In genomic region chr1:58841455-58841854, GRCh38 we compare ENCODE assay signal across 9 cellular contexts. TPM values are rescaled to one million over a fixed set of nuclear protein-coding genes. Genes with fewer than 3 reads are reported as not detected.
DNase-seq lines count a peak whose midpoint lies in the region; ATAC-seq and TF ChIP-seq lines count a peak whose summit lies in the region.
"Had no signal": no experiment of that assay in that cellular context is flagged by ENCODE, and none has a peak within 500 bp of the region (broad histone marks: within the 10 kb centered on the region; RNA-seq: fewer than 3 reads in every experiment).

No MANE protein-coding gene starts in this region.

- H3K4me3 ChIP-seq in Karpas-422 (ENCODE audit: low read length) (no peak overlapping the region), brain microvascular endothelial cell (ENCODE audit: low read depth, low read length) (no peak overlapping the region)

- H3K36me3 Mint-ChIP-seq in naive B cell, result no peaks in the 10 kb centered on the region

- H3K36me3 ChIP-seq in Karpas-422 (ENCODE audit: insufficient read depth, low read length), result no peaks in the 10 kb centered on the region
- H3K36me3 ChIP-seq in brain microvascular endothelial cell (replicated peaks), result no peaks in the 10 kb centered on the region

- in situ Hi-C loops in brain microvascular endothelial cell (cut with HindIII; ENCODE audit: low pct_ligation_motif_present, low sequenced_read_pairs), result no loop called here

- no peaks in the 10 kb centered on the region for H3K9me3 Mint-ChIP-seq in naive B cell

- H4K20me1 ChIP-seq in Karpas-422 (ENCODE audit: insufficient read depth, low read depth, low read length), result no peaks in the 10 kb centered on the region

- peak overlapping the region in 4 of 6 donors; percentile 26 to 75 (median 49) for H3K27ac Mint-ChIP-seq in naive B cell

- H3K4me1 ChIP-seq in Karpas-422 (ENCODE audit: low read length), result no peaks in the 10 kb centered on the region

- DNase-seq in DMS 273 (lab: John Stamatoyannopoulos, UW; ENCODE audit: unreplicated experiment) (peak; percentile 59), DMS 273 treated with DMSO at 0.1 percent for 48 hours (lab: John Stamatoyannopoulos, UW) (no peak), Karpas-422 (peak; percentile 69), brain microvascular endothelial cell (no peak), naive B cell (no peak), MV-4-11 (lab: John Stamatoyannopoulos, UW) (no peak), islet precursor cell (no peak)
- DNase-seq: 8988T had no signal

- peak; percentile 61 for TF ChIP-seq CTCF in brain microvascular endothelial cell (IDR thresholded peaks at IDR 0.05; ENCODE audit: low read depth, low read length, missing control alignments)

- H3K4me2 ChIP-seq in Karpas-422 (ENCODE audit: low read depth, low read length, poor library complexity, severe bottlenecking), result no peak overlapping the region

- H3K27me3 Mint-ChIP-seq in naive B cell, result no peaks in the 10 kb centered on the region

- H3K9me3 ChIP-seq in Karpas-422 (ENCODE audit: low read length), result no peaks in the 10 kb centered on the region

- ATAC-seq in naive B cell (ENCODE audit: low read depth in 2 of 2) (peak in 1 of 2 donors; percentile 21), HG03469 (IDR thresholded peaks at IDR 0.05; ENCODE audit: unreplicated experiment) (no peak)

- 0 out of 2 replicates have a peak overlapping the region, but pooled peaks have one; percentile 49 for H2AFZ ChIP-seq in Karpas-422 (ENCODE audit: low read length)

- H3K79me2 ChIP-seq in Karpas-422 (ENCODE audit: low read length), result no peaks in the 10 kb centered on the region

- H3K9me2 ChIP-seq in Karpas-422 (replicated peaks; ENCODE audit: insufficient read depth, low read length), result no peaks in the 10 kb centered on the region

- H3K4me3 Mint-ChIP-seq in naive B cell, result no peak overlapping the region

- H3K4me1 Mint-ChIP-seq in naive B cell, result peaks cover 9 to 27% (median 13%) of the 10 kb centered on the region in 3 donors

- H3K27me3 ChIP-seq in Karpas-422 (ENCODE audit: low read length) (no peaks in the 10 kb centered on the region), brain microvascular endothelial cell (replicated peaks) (no peaks in the 10 kb centered on the region)

- H3K27ac ChIP-seq in Karpas-422 (ENCODE audit: low read length), result no peak overlapping the region
- no peak overlapping the region for H3K27ac ChIP-seq in brain microvascular endothelial cell

- H3K9ac ChIP-seq in Karpas-422 (ENCODE audit: low read length), result no peak overlapping the region

RNA-seq across cellular contexts. Expression of gene JUN, which starts 57.6 kb away (rescaled TPM):
- 2.1 and 5.4 TPM in 2 replicates for total RNA-seq in Karpas-422 (2014; rRNA removed; shearing (Covaris generic); ENCODE audit: low replicate concordance)
- polyA plus RNA-seq in naive B cell (ENCODE audit: low read depth in 6 of 6), result 100 to 1,000 TPM in 5 of 6 donors, 10 to 100 TPM in 1; 65.0 to 352 (median 221) TPM

Comparison
In these comparisons a context has a peak if more than half of its experiments do, and no peak if none do; other contexts are left out.
1. DNase-seq: peak in DMS 273 (single experiment) and Karpas-422 (single experiment); none in DMS 273 treated with DMSO at 0.1 percent for 48 hours (single experiment), brain microvascular endothelial cell (single experiment), naive B cell (single experiment), MV-4-11 (single experiment) and islet precursor cell (single experiment).